In the genomic region with DNA sequence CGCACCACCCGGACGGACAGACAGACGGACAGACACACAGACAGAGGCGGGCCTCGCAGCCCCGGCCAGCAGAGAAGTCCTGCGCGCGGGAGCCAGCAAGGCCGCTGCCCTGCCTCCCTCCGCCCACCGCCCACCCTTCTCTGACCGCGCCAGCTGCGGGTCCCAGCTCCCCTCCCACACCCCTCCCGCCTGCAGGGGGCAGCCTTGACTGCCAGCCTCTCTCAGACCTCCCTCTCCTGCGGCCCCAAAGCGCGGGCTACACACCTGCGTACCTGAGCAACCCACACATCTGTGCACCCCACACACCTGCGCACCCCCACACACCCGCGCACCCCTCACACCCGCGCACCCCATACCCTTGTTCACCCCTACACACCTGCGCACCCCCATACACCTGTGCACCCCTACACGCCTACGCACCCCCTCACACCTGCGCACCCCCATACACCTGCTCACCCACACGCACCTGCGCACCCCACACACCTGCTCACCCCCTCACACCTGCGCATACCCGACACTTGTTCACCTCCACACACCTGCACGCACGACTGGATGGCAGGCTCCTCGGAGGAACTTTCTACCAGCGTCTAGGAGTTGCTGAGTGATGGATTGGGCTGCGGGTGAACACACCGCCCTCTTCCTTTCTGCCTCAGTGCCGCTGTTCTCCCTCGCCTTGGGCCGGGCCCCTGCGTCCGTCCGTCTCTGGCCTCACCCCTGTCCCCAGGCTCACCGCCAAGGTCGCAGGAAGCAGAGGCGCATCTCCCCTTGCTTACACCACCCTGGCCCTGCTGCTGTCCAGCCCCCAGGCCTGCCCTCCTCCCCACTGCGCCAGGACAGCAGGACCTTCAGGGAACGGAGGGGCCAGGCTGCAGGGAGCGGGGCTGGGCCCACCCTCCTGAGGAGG, we compare ENCODE assay signal across 9 cellular contexts.
A peak's percentile ranks its signal among the peaks of the same experiment; 100 is the strongest.
DNase-seq lines count a peak whose midpoint lies in the region; ATAC-seq lines count a peak whose summit lies in the region.
"Had no signal": no experiment of that assay in that cellular context is flagged by ENCODE, and none has a peak within 500 bp of the region (broad histone marks: within the 10 kb centered on the region; RNA-seq: fewer than 3 reads in every experiment).

No MANE protein-coding gene starts in this region.

- no peak overlapping the region for H3K27ac Mint-ChIP-seq in stimulated activated effector memory CD8-positive, alpha-beta T cell treated with anti-CD3 and anti-CD28 coated beads, Interleukin-12 subunit alpha, Interleukin-12 subunit beta, amount 100 ng/mL, for 72 hours

- peaks cover 12% of the 10 kb centered on the region for H3K4me1 Mint-ChIP-seq in stimulated activated effector memory CD8-positive, alpha-beta T cell treated with anti-CD3 and anti-CD28 coated beads, Interleukin-12 subunit alpha, Interleukin-12 subunit beta, amount 100 ng/mL, for 72 hours

- DNase-seq in NCI-H82 (lab: John Stamatoyannopoulos, UW): peak; percentile 67
- no peak for DNase-seq in NCI-H82 treated with DMSO at 0.1 percent for 48 hours (lab: John Stamatoyannopoulos, UW; ENCODE audit: unreplicated experiment)
- peak; percentile 64 for DNase-seq in activated CD4-positive, alpha-beta T cell treated with anti-CD3 and anti-CD28 coated beads for 48 hours
- DNase-seq in iPS-NIHi11 (ENCODE audit: low spot score): peak; percentile 96
- DNase-seq in stimulated activated effector memory CD8-positive, alpha-beta T cell treated with anti-CD3 and anti-CD28 coated beads, Interleukin-12 subunit alpha, Interleukin-12 subunit beta, amount 100 ng/mL, for 72 hours (ENCODE audit: low spot score in 2 of 2): peak in 1 of 2 donors; percentile 63
- DNase-seq in AML-193 (lab: John Stamatoyannopoulos, UW): no peak
- no peak for DNase-seq in DMS153 treated with DMSO at 0.1 percent for 48 hours (lab: John Stamatoyannopoulos, UW; ENCODE audit: unreplicated experiment)
- DNase-seq: NCI-H1930 had no signal

- ATAC-seq in stimulated activated effector memory CD8-positive, alpha-beta T cell treated with anti-CD3 and anti-CD28 coated beads, Interleukin-12 subunit alpha, Interleukin-12 subunit beta, amount 100 ng/mL, for 72 hours: peak; percentile 52
- no peak for ATAC-seq in HG03469 (IDR thresholded peaks at IDR 0.05; ENCODE audit: unreplicated experiment)

- no peaks in the 10 kb centered on the region for H3K36me3 Mint-ChIP-seq in stimulated activated effector memory CD8-positive, alpha-beta T cell treated with anti-CD3 and anti-CD28 coated beads, Interleukin-12 subunit alpha, Interleukin-12 subunit beta, amount 100 ng/mL, for 72 hours

- no peak overlapping the region for H3K4me3 Mint-ChIP-seq in stimulated activated effector memory CD8-positive, alpha-beta T cell treated with anti-CD3 and anti-CD28 coated beads, Interleukin-12 subunit alpha, Interleukin-12 subunit beta, amount 100 ng/mL, for 72 hours

- H3K9me3 Mint-ChIP-seq in stimulated activated effector memory CD8-positive, alpha-beta T cell treated with anti-CD3 and anti-CD28 coated beads, Interleukin-12 subunit alpha, Interleukin-12 subunit beta, amount 100 ng/mL, for 72 hours: no peaks in the 10 kb centered on the region

Comparison
In these comparisons a context has a peak if more than half of its experiments do, and no peak if none do; other contexts are left out.
1. DNase-seq: peak in NCI-H82 (single experiment), activated CD4-positive, alpha-beta T cell treated with anti-CD3 and anti-CD28 coated beads for 48 hours (single experiment) and iPS-NIHi11 (single experiment); none in NCI-H82 treated with DMSO at 0.1 percent for 48 hours (single experiment), AML-193 (0 of 2) and DMS153 treated with DMSO at 0.1 percent for 48 hours (single experiment).